ENCODE assay signal across 9 cellular contexts in genomic region chr9:97220894-97221477, GRCh38.
DNase-seq lines count a peak whose midpoint lies in the region; ATAC-seq and TF ChIP-seq lines count a peak whose summit lies in the region.
"Had no signal": no experiment of that assay in that cellular context is flagged by ENCODE, and none has a peak within 500 bp of the region (broad histone marks: within the 10 kb centered on the region; RNA-seq: fewer than 3 reads in every experiment).

No MANE protein-coding gene starts in this region.

- H4K20me1 ChIP-seq in mammary epithelial cell (ENCODE audit: insufficient read depth, low read length) (no peaks in the 10 kb centered on the region), OCI-LY7 (ENCODE audit: insufficient read depth, low read length) (no peaks in the 10 kb centered on the region)

- H3K9me3 ChIP-seq in mammary epithelial cell (replicated peaks; ENCODE audit: insufficient read depth, low read length) = no peaks in the 10 kb centered on the region
- H3K9me3 ChIP-seq in mesenchymal stem cell (ENCODE audit: control insufficient read depth, low read length) = no peaks in the 10 kb centered on the region
- H3K9me3 ChIP-seq in OCI-LY7 (ENCODE audit: low read length) = no peaks in the 10 kb centered on the region

- CTCF ChIA-PET in activated CD8-positive, alpha-beta memory T cell treated with anti-CD3 and anti-CD28 coated beads, Interleukin-2, amount 10 ng/mL, durations not matched to agents 7 days and 5 days (lab: Charles Lee) = interaction anchor here (0.7 to 1.8 kb wide), 4 partner anchors 17 to 364 kb away, joined by 3 to 11 read pairs (median 4); no protein-coding TSS in a partner anchor
- CTCF ChIA-PET in mammary epithelial cell (lab: Charles Lee; ENCODE audit: low non-redundant PET) = no interaction called here
- CTCF ChIA-PET in OCI-LY7 (lab: Charles Lee; ENCODE audit: unreplicated experiment) = no interaction called here

- DNase-seq in activated CD8-positive, alpha-beta memory T cell treated with anti-CD3 and anti-CD28 coated beads, Interleukin-2, amount 10 ng/mL, durations not matched to agents 7 days and 5 days = no peak
- no peak for DNase-seq in activated CD8-positive, alpha-beta memory T cell treated with anti-CD3 and anti-CD28 coated beads for 24 hours
- DNase-seq in mammary epithelial cell (no peak), mesenchymal stem cell (peak; percentile 1), type B pancreatic cell (ENCODE audit: extremely low spot score, unreplicated experiment) (no peak), OCI-LY7 (ENCODE audit: low spot score) (no peak), HPDE6-E6E7 (ENCODE audit: extremely low spot score) (no peak)

- H3K36me3 Mint-ChIP-seq in activated CD8-positive, alpha-beta memory T cell treated with anti-CD3 and anti-CD28 coated beads, Interleukin-2, amount 10 ng/mL, durations not matched to agents 7 days and 5 days = no peaks in the 10 kb centered on the region
- peaks cover 3% of the 10 kb centered on the region for H3K36me3 Mint-ChIP-seq in type B pancreatic cell

- H3K27me3 ChIP-seq in mammary epithelial cell (ENCODE audit: insufficient read depth, low read length) (peaks cover 15% of the 10 kb centered on the region), mesenchymal stem cell (ENCODE audit: control insufficient read depth in 1 of 2, insufficient read depth in 1 of 2, low read length in 2 of 2) (peaks cover 12 to 40% of the 10 kb centered on the region in 2 experiments)

- no peak overlapping the region for H2BK5ac ChIP-seq in mesenchymal stem cell (ENCODE audit: low read depth, low read length, poor library complexity, severe bottlenecking)

- H3K14ac ChIP-seq in mesenchymal stem cell (ENCODE audit: low read length in 2 of 2) = no peak overlapping the region

- in situ Hi-C loops in mammary epithelial cell (cut with MboI; ENCODE audit: low sequenced_read_pairs in 2 of 2) = no loop called here

- no peak overlapping the region for H3K4ac ChIP-seq in mesenchymal stem cell (ENCODE audit: low read depth in 1 of 2, low read length in 2 of 2)

- ATAC-seq in activated CD8-positive, alpha-beta memory T cell treated with anti-CD3 and anti-CD28 coated beads, Interleukin-2, amount 10 ng/mL, durations not matched to agents 7 days and 5 days = peak; percentile 40
- no peak for ATAC-seq in HG03139 (IDR thresholded peaks at IDR 0.05; ENCODE audit: unreplicated experiment)

- no peaks in the 10 kb centered on the region for H3K36me3 ChIP-seq in mammary epithelial cell (ENCODE audit: insufficient read depth, low read length)
- H3K36me3 ChIP-seq in mesenchymal stem cell (ENCODE audit: control insufficient read depth in 1 of 2, insufficient read depth in 2 of 2, low read depth in 1 of 2, low read length in 2 of 2) = no peaks in the 10 kb centered on the region
- no peaks in the 10 kb centered on the region for H3K36me3 ChIP-seq in OCI-LY7 (ENCODE audit: insufficient read depth, low read length)

- H4K8ac ChIP-seq in mesenchymal stem cell (ENCODE audit: low read length) = no peak overlapping the region

- dilution Hi-C loops in mammary epithelial cell (cut with HindIII; ENCODE audit: low sequenced_read_pairs) = no loop called here

- H2BK15ac ChIP-seq in mesenchymal stem cell (ENCODE audit: low read depth, poor library complexity, severe bottlenecking) = no peak overlapping the region

- peak overlapping the region; percentile 68 for H3K4me3 Mint-ChIP-seq in activated CD8-positive, alpha-beta memory T cell treated with anti-CD3 and anti-CD28 coated beads, Interleukin-2, amount 10 ng/mL, durations not matched to agents 7 days and 5 days
- peak overlapping the region; percentile 87 for H3K4me3 Mint-ChIP-seq in type B pancreatic cell

- H3K9ac ChIP-seq in mammary epithelial cell (ENCODE audit: insufficient read depth, low read length) = no peak overlapping the region
- no peak overlapping the region for H3K9ac ChIP-seq in mesenchymal stem cell (ENCODE audit: low read length)

- 4% methylated on average over 12 of the region's 44 CpGs for WGBS in mammary epithelial cell (ENCODE audit: low coverage, missing lambda C conversion rate)
- 2% methylated on average over 42 of the region's 44 CpGs for WGBS in mesenchymal stem cell

- intact Hi-C loops in mammary epithelial cell (cut with micrococcal nuclease) = loop anchor here (2.0 kb wide), 1 partner anchor 18 kb away; no protein-coding TSS in a partner anchor
- intact Hi-C loops in OCI-LY7 (cut with micrococcal nuclease; ENCODE audit: unreplicated experiment) = no loop called here

- no peak overlapping the region for H3K23ac ChIP-seq in mesenchymal stem cell (ENCODE audit: low read length in 2 of 2)

- no peak overlapping the region for H2BK12ac ChIP-seq in mesenchymal stem cell (ENCODE audit: low read length in 2 of 2)

- H3K79me1 ChIP-seq in mesenchymal stem cell (replicated peaks; ENCODE audit: low read length, poor library complexity, severe bottlenecking) = no peaks in the 10 kb centered on the region

- no peak overlapping the region for H3K18ac ChIP-seq in mesenchymal stem cell (ENCODE audit: low read depth in 1 of 2, low read length in 2 of 2)

- H3K4me1 Mint-ChIP-seq in activated CD8-positive, alpha-beta memory T cell treated with anti-CD3 and anti-CD28 coated beads, Interleukin-2, amount 10 ng/mL, durations not matched to agents 7 days and 5 days = peaks cover 6% of the 10 kb centered on the region
- no peaks in the 10 kb centered on the region for H3K4me1 Mint-ChIP-seq in type B pancreatic cell (ENCODE audit: unreplicated experiment)

- no peaks in the 10 kb centered on the region for H3K9me3 Mint-ChIP-seq in activated CD8-positive, alpha-beta memory T cell treated with anti-CD3 and anti-CD28 coated beads, Interleukin-2, amount 10 ng/mL, durations not matched to agents 7 days and 5 days (ENCODE audit: low read depth)
- no peaks in the 10 kb centered on the region for H3K9me3 Mint-ChIP-seq in type B pancreatic cell

- H3K4me3 ChIP-seq in mammary epithelial cell (replicated peaks in 1 of 3; ENCODE audit: insufficient read depth in 1 of 3, low read depth in 2 of 3, low read length in 3 of 3) (peak overlapping the region in 2 of 3 experiments; percentile 39 to 48), mesenchymal stem cell (ENCODE audit: insufficient read depth in 1 of 2, low read depth in 1 of 2, low read length in 2 of 2) (peak overlapping the region in 1 of 2 experiments; percentile 69), OCI-LY7 (ENCODE audit: low read depth, low read length, poor library complexity, severe bottlenecking) (no peak overlapping the region)

- no peak overlapping the region for H3K27ac ChIP-seq in mammary epithelial cell (ENCODE audit: insufficient read depth, low read depth, low read length)
- no peak overlapping the region for H3K27ac ChIP-seq in mesenchymal stem cell (ENCODE audit: low read length, poor library complexity, severe bottlenecking)
- no peak overlapping the region for H3K27ac ChIP-seq in OCI-LY7 (ENCODE audit: low read depth, low read length, poor library complexity, severe bottlenecking)
- H3K27ac ChIP-seq: epithelial cell of prostate had no signal

- TF ChIP-seq CTCF in mammary epithelial cell (conservative IDR thresholded peaks at IDR 0.05 in 1 of 2, IDR thresholded peaks at IDR 0.05 in 1 of 2; ENCODE audit: extremely low read depth in 1 of 2, insufficient read depth in 1 of 2, low read depth in 1 of 2, low read length in 2 of 2) (no peak), type B pancreatic cell (conservative IDR thresholded peaks at IDR 0.05) (no peak), OCI-LY7 (conservative IDR thresholded peaks at IDR 0.05; ENCODE audit: low read length) (no peak)

- peaks cover 56% of the 10 kb centered on the region for H3K27me3 Mint-ChIP-seq in activated CD8-positive, alpha-beta memory T cell treated with anti-CD3 and anti-CD28 coated beads, Interleukin-2, amount 10 ng/mL, durations not matched to agents 7 days and 5 days
- peaks cover 86% of the 10 kb centered on the region for H3K27me3 Mint-ChIP-seq in type B pancreatic cell

- H3K27ac Mint-ChIP-seq in activated CD8-positive, alpha-beta memory T cell treated with anti-CD3 and anti-CD28 coated beads, Interleukin-2, amount 10 ng/mL, durations not matched to agents 7 days and 5 days = no peak overlapping the region
- H3K27ac Mint-ChIP-seq in type B pancreatic cell = no peak overlapping the region

- POLR2A ChIA-PET in OCI-LY7 (lab: Charles Lee) = interaction anchor here (0.6 kb wide), 1 partner anchor 169 kb away, joined by 4 read pairs; no protein-coding TSS in a partner anchor

- no peak overlapping the region for H2AK5ac ChIP-seq in mesenchymal stem cell (ENCODE audit: low read length, severe bottlenecking)

- H3K4me2 ChIP-seq in mammary epithelial cell (ENCODE audit: insufficient read depth, low read depth, low read length) = peak overlapping the region; percentile 89
- H3K4me2 ChIP-seq in mesenchymal stem cell (ENCODE audit: low read length, poor library complexity, severe bottlenecking) = peak overlapping the region; percentile 72
- H3K4me2 ChIP-seq in OCI-LY7 (ENCODE audit: low read length) = no peak overlapping the region

- H2AFZ ChIP-seq in mammary epithelial cell (ENCODE audit: low read depth, low read length) (peak overlapping the region; percentile 76), mesenchymal stem cell (ENCODE audit: low read depth, low read length) (no peak overlapping the region), OCI-LY7 (ENCODE audit: low read length) (no peak overlapping the region)

- no peak overlapping the region for H2BK120ac ChIP-seq in mesenchymal stem cell (ENCODE audit: low read depth, low read length)

- no TSS peak for BruUV-seq in mammary epithelial cell (replicated peaks; lab: Mats Ljungman, UMichigan)
- no TSS peak for BruUV-seq in OCI-LY7 (replicated peaks; lab: Mats Ljungman, UMichigan)

- no peaks in the 10 kb centered on the region for H3K9me2 ChIP-seq in OCI-LY7 (ENCODE audit: insufficient read depth, low read length)

- H3K79me2 ChIP-seq in mammary epithelial cell (ENCODE audit: insufficient read depth, low read length) = no peaks in the 10 kb centered on the region
- H3K79me2 ChIP-seq in OCI-LY7 (ENCODE audit: insufficient read depth, low read depth, low read length) = no peaks in the 10 kb centered on the region

- H4K91ac ChIP-seq in mesenchymal stem cell (ENCODE audit: low read length) = no peak overlapping the region

- no peaks in the 10 kb centered on the region for H3K4me1 ChIP-seq in mammary epithelial cell (ENCODE audit: insufficient read depth, low read length)
- peaks cover 15% of the 10 kb centered on the region for H3K4me1 ChIP-seq in mesenchymal stem cell (ENCODE audit: control insufficient read depth, insufficient read depth, low read depth, low read length)
- H3K4me1 ChIP-seq in OCI-LY7 (ENCODE audit: insufficient read depth, low read length, poor library complexity, severe bottlenecking) = no peaks in the 10 kb centered on the region
